ENCODE assay signal across 19 cellular contexts in the genomic region with DNA sequence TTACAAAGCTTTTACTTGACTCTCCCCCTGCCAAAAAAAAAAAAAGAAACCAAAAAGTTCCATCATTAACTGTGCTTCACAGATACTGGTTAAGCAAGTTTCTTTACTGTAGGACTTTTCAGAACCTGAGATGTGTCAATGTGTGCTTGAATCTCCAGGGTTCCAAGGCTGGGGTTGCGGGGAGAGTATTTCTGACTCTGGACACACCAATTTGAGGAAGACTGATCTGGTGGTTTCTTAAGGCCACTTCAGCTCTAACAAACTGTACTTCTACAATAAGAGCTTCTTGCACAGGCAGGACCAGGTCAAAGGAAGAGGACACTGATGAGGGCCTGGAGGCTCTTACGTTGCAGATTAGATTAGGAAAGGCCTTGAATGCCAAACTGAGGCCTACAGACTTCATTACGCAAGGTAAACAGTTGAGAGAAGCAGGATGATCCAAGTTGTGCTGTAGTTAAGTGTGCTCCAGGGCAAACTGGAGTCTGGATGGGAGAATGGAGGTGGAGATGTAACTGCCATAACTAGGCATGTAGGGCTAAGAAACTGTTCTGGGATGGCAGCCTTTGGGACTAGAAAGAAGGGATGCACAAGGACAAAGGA. TPM values are rescaled to one million over a fixed set of nuclear protein-coding genes. Genes with fewer than 3 reads are reported as not detected.
DNase-seq lines count a peak whose midpoint lies in the region; ATAC-seq and TF ChIP-seq lines count a peak whose summit lies in the region.
"Had no signal": no experiment of that assay in that cellular context is flagged by ENCODE, and none has a peak within 500 bp of the region (broad histone marks: within the 10 kb centered on the region; RNA-seq: fewer than 3 reads in every experiment).

No MANE protein-coding gene starts in this region.

- DNase-seq in activated naive CD8-positive, alpha-beta T cell treated with anti-CD3 and anti-CD28 coated beads, Interleukin-2, amount 10 ng/mL, durations not matched to agents 7 days and 5 days = no peak
- DNase-seq in activated naive CD8-positive, alpha-beta T cell treated with anti-CD3 and anti-CD28 coated beads for 36 hours = no peak
- DNase-seq in mesothelial cell of epicardium (ENCODE audit: low spot score in 2 of 2, unreplicated experiment in 2 of 2) (no peak), ascending aorta (ENCODE audit: low spot score in 2 of 2) (no peak)
- DNase-seq in effector memory CD4-positive, alpha-beta T cell = no peak
- DNase-seq: KBM-7; MV-4-11; NCI-H1417 treated with DMSO at 0.1 percent for 48 hours; NCI-H1930; NCI-H2171; NCI-H446 treated with DMSO at 0.1 percent for 48 hours; NK-92 treated with Interleukin-12 subunit alpha and Interleukin-12 subunit beta, amount 100 ng/mL, for 24 hours; SIG-M5 had no signal

- H3K9me3 ChIP-seq in ascending aorta = no peaks in the 10 kb centered on the region
- H3K9me3 ChIP-seq in effector memory CD4-positive, alpha-beta T cell (ENCODE audit: control insufficient read depth, low read length) = no peaks in the 10 kb centered on the region
- H3K9me3 ChIP-seq: A549; BLaER1 treated with 17β-estradiol and CSF1 and Interleukin-3, amounts not matched to agents 10 nM and 100 nM had no signal

- no peaks in the 10 kb centered on the region for H3K27me3 ChIP-seq in ascending aorta
- H3K27me3 ChIP-seq in effector memory CD4-positive, alpha-beta T cell (replicated peaks; ENCODE audit: control insufficient read depth, insufficient read depth, low read length, poor library complexity, severe bottlenecking) = no peaks in the 10 kb centered on the region
- H3K27me3 ChIP-seq: BLaER1 treated with 17β-estradiol and CSF1 and Interleukin-3, amounts not matched to agents 10 nM and 100 nM had no signal

- H3K27ac Mint-ChIP-seq in activated naive CD8-positive, alpha-beta T cell treated with anti-CD3 and anti-CD28 coated beads, Interleukin-2, amount 10 ng/mL, durations not matched to agents 7 days and 5 days = peak overlapping the region; percentile 7
- H3K27ac Mint-ChIP-seq in activated naive CD8-positive, alpha-beta T cell treated with anti-CD3 and anti-CD28 coated beads for 36 hours = no peak overlapping the region
- H3K27ac Mint-ChIP-seq in activated T-helper 17 cell treated with anti-CD3 and anti-CD28 coated beads, Interleukin-2, amount 50 U/mL, for 72 hours = peak overlapping the region; percentile 40
- H3K27ac Mint-ChIP-seq in mesothelial cell of epicardium = peak overlapping the region; percentile 35

- H3K36me3 Mint-ChIP-seq in activated naive CD8-positive, alpha-beta T cell treated with anti-CD3 and anti-CD28 coated beads, Interleukin-2, amount 10 ng/mL, durations not matched to agents 7 days and 5 days = peaks cover 12% of the 10 kb centered on the region
- peaks cover 11% of the 10 kb centered on the region for H3K36me3 Mint-ChIP-seq in activated naive CD8-positive, alpha-beta T cell treated with anti-CD3 and anti-CD28 coated beads for 36 hours
- H3K36me3 Mint-ChIP-seq in activated T-helper 17 cell treated with anti-CD3 and anti-CD28 coated beads, Interleukin-2, amount 50 U/mL, for 72 hours (ENCODE audit: low read depth) = peaks cover 41% of the 10 kb centered on the region
- H3K36me3 Mint-ChIP-seq in mesothelial cell of epicardium = peaks cover 19% of the 10 kb centered on the region

- POLR2A ChIA-PET in activated naive CD8-positive, alpha-beta T cell treated with anti-CD3 and anti-CD28 coated beads, Interleukin-2, amount 10 ng/mL, durations not matched to agents 7 days and 5 days (lab: Charles Lee) = no interaction called here

- H3K36me3 ChIP-seq in ascending aorta = peaks cover 32 to 43% of the 10 kb centered on the region in 2 donors
- peaks cover 17% of the 10 kb centered on the region for H3K36me3 ChIP-seq in effector memory CD4-positive, alpha-beta T cell (ENCODE audit: control insufficient read depth, insufficient read depth, low read length)

- ATAC-seq in activated naive CD8-positive, alpha-beta T cell treated with anti-CD3 and anti-CD28 coated beads, Interleukin-2, amount 10 ng/mL, durations not matched to agents 7 days and 5 days (ENCODE audit: low read depth) = no peak
- no peak for ATAC-seq in activated T-helper 17 cell treated with anti-CD3 and anti-CD28 coated beads, Interleukin-2, amount 50 U/mL, for 72 hours (replicated peaks)
- no peak for ATAC-seq in GM19351 (IDR thresholded peaks at IDR 0.05; ENCODE audit: unreplicated experiment)
- ATAC-seq: A549, HCT116 had no signal

- no peak overlapping the region for H3K27ac ChIP-seq in ascending aorta
- H3K27ac ChIP-seq in effector memory CD4-positive, alpha-beta T cell (ENCODE audit: insufficient read depth, low read length, poor library complexity, severe bottlenecking) = no peak overlapping the region
- H3K27ac ChIP-seq: BLaER1 treated with 17β-estradiol and CSF1 and Interleukin-3, amounts not matched to agents 10 nM and 100 nM had no signal

- no peaks in the 10 kb centered on the region for H3K4me1 ChIP-seq in ascending aorta
- H3K4me1 ChIP-seq in effector memory CD4-positive, alpha-beta T cell (ENCODE audit: control insufficient read depth, insufficient read depth, low read length, poor library complexity, severe bottlenecking) = no peaks in the 10 kb centered on the region
- H3K4me1 ChIP-seq: A549; BLaER1 treated with 17β-estradiol and CSF1 and Interleukin-3, amounts not matched to agents 10 nM and 100 nM had no signal

- no peaks in the 10 kb centered on the region for H3K9me3 Mint-ChIP-seq in activated naive CD8-positive, alpha-beta T cell treated with anti-CD3 and anti-CD28 coated beads, Interleukin-2, amount 10 ng/mL, durations not matched to agents 7 days and 5 days
- H3K9me3 Mint-ChIP-seq in activated naive CD8-positive, alpha-beta T cell treated with anti-CD3 and anti-CD28 coated beads for 36 hours = no peaks in the 10 kb centered on the region
- no peaks in the 10 kb centered on the region for H3K9me3 Mint-ChIP-seq in activated T-helper 17 cell treated with anti-CD3 and anti-CD28 coated beads, Interleukin-2, amount 50 U/mL, for 72 hours
- H3K9me3 Mint-ChIP-seq in mesothelial cell of epicardium = no peaks in the 10 kb centered on the region

- H3K4me3 Mint-ChIP-seq in activated naive CD8-positive, alpha-beta T cell treated with anti-CD3 and anti-CD28 coated beads, Interleukin-2, amount 10 ng/mL, durations not matched to agents 7 days and 5 days = no peak overlapping the region
- no peak overlapping the region for H3K4me3 Mint-ChIP-seq in activated naive CD8-positive, alpha-beta T cell treated with anti-CD3 and anti-CD28 coated beads for 36 hours
- no peak overlapping the region for H3K4me3 Mint-ChIP-seq in activated T-helper 17 cell treated with anti-CD3 and anti-CD28 coated beads, Interleukin-2, amount 50 U/mL, for 72 hours
- no peak overlapping the region for H3K4me3 Mint-ChIP-seq in mesothelial cell of epicardium

- H3K4me1 Mint-ChIP-seq in activated naive CD8-positive, alpha-beta T cell treated with anti-CD3 and anti-CD28 coated beads, Interleukin-2, amount 10 ng/mL, durations not matched to agents 7 days and 5 days = peaks cover 4% of the 10 kb centered on the region
- peaks cover 3% of the 10 kb centered on the region for H3K4me1 Mint-ChIP-seq in activated naive CD8-positive, alpha-beta T cell treated with anti-CD3 and anti-CD28 coated beads for 36 hours
- no peaks in the 10 kb centered on the region for H3K4me1 Mint-ChIP-seq in activated T-helper 17 cell treated with anti-CD3 and anti-CD28 coated beads, Interleukin-2, amount 50 U/mL, for 72 hours
- no peaks in the 10 kb centered on the region for H3K4me1 Mint-ChIP-seq in mesothelial cell of epicardium

- TF ChIP-seq CTCF in mesothelial cell of epicardium (IDR thresholded peaks at IDR 0.05; ENCODE audit: unreplicated experiment) (no peak), ascending aorta (IDR thresholded peaks at IDR 0.05) (no peak)

- intact Hi-C loops in ascending aorta (cut with DNase I) = no loop called here

- no peak overlapping the region for H3K4me3 ChIP-seq in ascending aorta
- no peak overlapping the region for H3K4me3 ChIP-seq in effector memory CD4-positive, alpha-beta T cell (ENCODE audit: insufficient read depth, low read depth, low read length, poor library complexity, severe bottlenecking)
- H3K4me3 ChIP-seq: A549; BLaER1 treated with 17β-estradiol and CSF1 and Interleukin-3, amounts not matched to agents 10 nM and 100 nM had no signal

- H3K27me3 Mint-ChIP-seq in activated naive CD8-positive, alpha-beta T cell treated with anti-CD3 and anti-CD28 coated beads, Interleukin-2, amount 10 ng/mL, durations not matched to agents 7 days and 5 days = no peaks in the 10 kb centered on the region
- H3K27me3 Mint-ChIP-seq in activated naive CD8-positive, alpha-beta T cell treated with anti-CD3 and anti-CD28 coated beads for 36 hours = no peaks in the 10 kb centered on the region
- H3K27me3 Mint-ChIP-seq in activated T-helper 17 cell treated with anti-CD3 and anti-CD28 coated beads, Interleukin-2, amount 50 U/mL, for 72 hours = no peaks in the 10 kb centered on the region
- no peaks in the 10 kb centered on the region for H3K27me3 Mint-ChIP-seq in mesothelial cell of epicardium (ENCODE audit: low read depth)

RNA-seq across cellular contexts. Expression of gene COMMD7, which starts 24.4 kb away (rescaled TPM):
- total RNA-seq in activated naive CD8-positive, alpha-beta T cell treated with anti-CD3 and anti-CD28 coated beads, Interleukin-2, amount 10 ng/mL, durations not matched to agents 7 days and 5 days = 10 to 100 TPM; 52.6 to 55.6 TPM
- 10 to 100 TPM; 31.2 to 31.5 TPM for total RNA-seq in activated naive CD8-positive, alpha-beta T cell treated with anti-CD3 and anti-CD28 coated beads for 36 hours
- total RNA-seq in activated T-helper 17 cell treated with anti-CD3 and anti-CD28 coated beads, Interleukin-2, amount 50 U/mL, for 72 hours = 10 to 100 TPM; 18.5 to 29.9 TPM
- total RNA-seq in mesothelial cell of epicardium (36.3 to 40.8 TPM (median 39.2 TPM) in 3 replicates), ascending aorta (90.3 TPM)

RNA-seq across cellular contexts. Expression of gene DNMT3B, which starts 43.3 kb away (rescaled TPM):
- 1 to 10 TPM; 4.9 to 6.6 TPM for total RNA-seq in activated naive CD8-positive, alpha-beta T cell treated with anti-CD3 and anti-CD28 coated beads, Interleukin-2, amount 10 ng/mL, durations not matched to agents 7 days and 5 days
- 1 to 10 TPM; 2.6 TPM for total RNA-seq in activated naive CD8-positive, alpha-beta T cell treated with anti-CD3 and anti-CD28 coated beads for 36 hours
- under 1 TPM; 0.16 to 0.99 TPM for total RNA-seq in activated T-helper 17 cell treated with anti-CD3 and anti-CD28 coated beads, Interleukin-2, amount 50 U/mL, for 72 hours
- total RNA-seq in mesothelial cell of epicardium = 7.5 to 8.5 TPM (median 8.5 TPM) in 3 replicates
- total RNA-seq in ascending aorta = 0.75 TPM

RNA-seq across cellular contexts. Expression of gene C20orf203, which starts 45.1 kb away (rescaled TPM):
- under 1 TPM; 0.22 to 0.60 TPM for total RNA-seq in activated naive CD8-positive, alpha-beta T cell treated with anti-CD3 and anti-CD28 coated beads, Interleukin-2, amount 10 ng/mL, durations not matched to agents 7 days and 5 days
- under 1 TPM in 1 of 2 experiments, not detected in 1; 0.04 TPM for total RNA-seq in activated naive CD8-positive, alpha-beta T cell treated with anti-CD3 and anti-CD28 coated beads for 36 hours
- under 1 TPM in 1 of 2 donors, not detected in 1; 0.05 TPM for total RNA-seq in activated T-helper 17 cell treated with anti-CD3 and anti-CD28 coated beads, Interleukin-2, amount 50 U/mL, for 72 hours
- total RNA-seq in mesothelial cell of epicardium (0.98 to 1.6 TPM (median 1.2 TPM) in 3 replicates), ascending aorta (not detected)
- total RNA-seq: RPMI7951 had no signal
